ENCODE assay signal across 19 cellular contexts in genomic region chr12:4556730-4557519, GRCh38.
"Had no signal": no experiment of that assay in that cellular context is flagged by ENCODE, and none has a peak within 500 bp of the region (broad histone marks: within the 10 kb centered on the region; RNA-seq: fewer than 3 reads in every experiment).

No MANE protein-coding gene starts in this region.

- H3K4me3 Mint-ChIP-seq: activated CD4-positive, alpha-beta T cell treated with anti-CD3 and anti-CD28 coated beads for 36 hours; activated naive CD4-positive, alpha-beta T cell treated with anti-CD3 and anti-CD28 coated beads, Interleukin-2, amount 50 U/mL, for 24 hours; naive B cell; stimulated activated memory B cell treated with anti-CD40 and anti-IgM and Interleukin-4, amounts not matched to agents 10 μg/mL and 1 μg/mL and 100 μg/mL, for 72 hours; type B pancreatic cell; WTC11 had no signal

- H3K27me3 Mint-ChIP-seq: activated CD4-positive, alpha-beta T cell treated with anti-CD3 and anti-CD28 coated beads for 36 hours; activated naive CD4-positive, alpha-beta T cell treated with anti-CD3 and anti-CD28 coated beads, Interleukin-2, amount 50 U/mL, for 24 hours; naive B cell; stimulated activated memory B cell treated with anti-CD40 and anti-IgM and Interleukin-4, amounts not matched to agents 10 μg/mL and 1 μg/mL and 100 μg/mL, for 72 hours had no signal

- ATAC-seq: activated CD4-positive, alpha-beta T cell treated with anti-CD3 and anti-CD28 coated beads for 36 hours; esophagus mucosa; gastrocnemius medialis; stimulated activated memory B cell treated with anti-CD40 and anti-IgM and Interleukin-4, amounts not matched to agents 10 μg/mL and 1 μg/mL and 100 μg/mL, for 72 hours; WTC11 had no signal

- H3K27me3 ChIP-seq: adrenal gland, breast epithelium, ovary, sigmoid colon, testis had no signal

- H3K36me3 Mint-ChIP-seq: activated naive CD4-positive, alpha-beta T cell treated with anti-CD3 and anti-CD28 coated beads, Interleukin-2, amount 50 U/mL, for 24 hours had no signal

- H3K36me3 ChIP-seq: adrenal gland, breast epithelium, gastrocnemius medialis, ovary, sigmoid colon had no signal

- H3K4me1 ChIP-seq: breast epithelium, gastrocnemius medialis, testis had no signal

- H3K9me3 Mint-ChIP-seq: activated naive CD4-positive, alpha-beta T cell treated with anti-CD3 and anti-CD28 coated beads, Interleukin-2, amount 50 U/mL, for 24 hours; naive B cell; stimulated activated memory B cell treated with anti-CD40 and anti-IgM and Interleukin-4, amounts not matched to agents 10 μg/mL and 1 μg/mL and 100 μg/mL, for 72 hours; type B pancreatic cell; WTC11 had no signal

- DNase-seq: activated CD4-positive, alpha-beta T cell treated with anti-CD3 and anti-CD28 coated beads for 36 hours; activated CD4-positive, alpha-beta T cell treated with anti-CD3 and anti-CD28 coated beads, Interleukin-2, amount 50 U/mL, for 48 hours; activated gamma-delta T cell; adrenal gland; cerebellar nuclear complex; effector CD8-positive, alpha-beta T cell; gastrocnemius medialis; naive B cell; ovary; sigmoid colon; stimulated activated CD4-positive, alpha-beta T cell treated with anti-CD3 and anti-CD28 coated beads, Interleukin-4, amount 100 ng/mL, for 24 hours; testis had no signal

- H3K27ac Mint-ChIP-seq: activated CD4-positive, alpha-beta T cell treated with anti-CD3 and anti-CD28 coated beads for 36 hours; activated naive CD4-positive, alpha-beta T cell treated with anti-CD3 and anti-CD28 coated beads, Interleukin-2, amount 50 U/mL, for 24 hours; stimulated activated memory B cell treated with anti-CD40 and anti-IgM and Interleukin-4, amounts not matched to agents 10 μg/mL and 1 μg/mL and 100 μg/mL, for 72 hours; type B pancreatic cell; WTC11 had no signal

- H3K4me3 ChIP-seq: adrenal gland, breast epithelium, gastrocnemius medialis, lung, ovary, sigmoid colon, testis had no signal

- H3K27ac ChIP-seq: breast epithelium, gastrocnemius medialis, ovary, sigmoid colon, testis had no signal

- H3K9me3 ChIP-seq: adrenal gland, breast epithelium, gastrocnemius medialis, ovary, sigmoid colon, testis had no signal

- H3K4me1 Mint-ChIP-seq: activated naive CD4-positive, alpha-beta T cell treated with anti-CD3 and anti-CD28 coated beads, Interleukin-2, amount 50 U/mL, for 24 hours had no signal
